Comparison of ENCODE assay signal across 1 cellular context in genomic region chr11:64208796-64209562, GRCh38.
TF ChIP-seq lines count a peak whose summit lies in the region.

No MANE protein-coding gene starts in this region.

TF ChIP-seq in H1, 55 proteins besides CTCF, POLR2A, EP300 and RAD21:
- no peak for TF ChIP-seq BCL11A (IDR thresholded peaks at IDR 0.05; ENCODE audit: low read depth in 2 of 2, low read length in 2 of 2)
- TF ChIP-seq NRF1 (IDR thresholded peaks at IDR 0.05; ENCODE audit: low read depth, low read length) = no peak
- TF ChIP-seq CTBP2 (IDR thresholded peaks at IDR 0.05; ENCODE audit: borderline replicate concordance, insufficient read depth, insufficient read length, low read length) = no peak
- no peak for TF ChIP-seq JUND (IDR thresholded peaks at IDR 0.05; ENCODE audit: low read length)
- no peak for TF ChIP-seq JUN (IDR thresholded peaks at IDR 0.05; ENCODE audit: low read depth, low read length)
- TF ChIP-seq NANOG (IDR thresholded peaks at IDR 0.05; ENCODE audit: insufficient read depth, low read depth, low read length, poor library complexity, severe bottlenecking) = no peak
- TF ChIP-seq SIN3A (conservative IDR thresholded peaks at IDR 0.05 in 1 of 2, IDR thresholded peaks at IDR 0.05 in 1 of 2; ENCODE audit: low read depth in 1 of 2, low read length in 2 of 2) = no peak
- no peak for TF ChIP-seq RXRA (IDR thresholded peaks at IDR 0.05; ENCODE audit: insufficient read depth, low read depth, low read length)
- no peak for TF ChIP-seq ATF2 (IDR thresholded peaks at IDR 0.05; ENCODE audit: low read length)
TF ChIP-seq in H1: peak in this region for 0.
